In genomic region chr3:48361928-48362327, GRCh38 we compare ENCODE assay signal across 11 cellular contexts. TPM values are rescaled to one million over a fixed set of nuclear protein-coding genes. Genes with fewer than 3 reads are reported as not detected.
"Had no signal": no experiment of that assay in that cellular context is flagged by ENCODE, and none has a peak within 500 bp of the region (broad histone marks: within the 10 kb centered on the region; RNA-seq: fewer than 3 reads in every experiment).

No MANE protein-coding gene starts in this region.

- H3K4me2 ChIP-seq: GM23338 had no signal

- H3K9ac ChIP-seq: GM23248 had no signal

- H3K36me3 ChIP-seq: HAP-1 had no signal

- H2AFZ ChIP-seq: GM23248, GM23338 had no signal

- H3K4me1 ChIP-seq: HAP-1 had no signal

- H3K9me3 ChIP-seq: HAP-1 had no signal

- FAIRE-seq: H1, H54 had no signal

- DNase-seq: GM23248, GOT3, H7, H9, HCEC 1CT, HFFc6 had no signal

- H3K4me3 ChIP-seq: GM23248, GM23338, HAP-1 had no signal

- ATAC-seq: GM23338 had no signal

- H3K27ac ChIP-seq: GM23248 had no signal

RNA-seq across cellular contexts. Expression of gene FBXW12, which starts 10.1 kb away (rescaled TPM):
- total RNA-seq: GM23248, GM23338, HFFc6 had no signal
- polyA plus RNA-seq: GM23248 had no signal

RNA-seq across cellular contexts. Expression of gene SPINK8, which starts 28.5 kb away (rescaled TPM):
- total RNA-seq: GM23248, GM23338, H1, H4, H7, H9, HFFc6 had no signal
- polyA plus RNA-seq: GM23248, GM23338 had no signal
